ENCODE assay signal across 25 cellular contexts in the genomic region with DNA sequence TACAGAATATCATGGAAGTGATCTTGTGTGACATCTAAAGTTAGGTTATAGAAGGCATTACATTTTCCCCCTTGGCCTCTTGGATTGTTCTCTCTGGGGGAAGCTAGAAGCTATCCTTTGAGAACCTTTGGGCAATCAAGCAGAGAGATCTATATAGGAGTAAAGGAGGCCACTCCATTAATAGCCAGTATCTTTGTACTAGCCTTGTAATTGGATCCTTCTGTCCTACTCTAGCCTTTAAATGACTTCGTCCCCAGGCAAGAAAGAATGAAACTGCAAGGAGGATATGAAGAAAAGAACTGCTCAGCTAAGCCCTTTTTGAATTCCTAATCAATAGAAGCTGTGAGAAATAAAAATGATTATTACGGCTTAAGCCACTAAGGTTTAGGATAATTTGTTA.
"Had no signal": no experiment of that assay in that cellular context is flagged by ENCODE, and none has a peak within 500 bp of the region (broad histone marks: within the 10 kb centered on the region; RNA-seq: fewer than 3 reads in every experiment).

No MANE protein-coding gene starts in this region.

- H3K4me1 ChIP-seq: suprapubic skin, uterus had no signal

- H3K9me3 Mint-ChIP-seq: activated naive CD8-positive, alpha-beta T cell treated with anti-CD3 and anti-CD28 coated beads, Interleukin-2, amount 10 ng/mL, durations not matched to agents 7 days and 5 days; activated T-cell treated with anti-CD3 and anti-CD28 coated beads, Interleukin-2, amount 50 U/mL, for 24 hours; memory B cell; nephron; stimulated activated memory B cell treated with anti-CD40 and anti-IgM and Interleukin-4, amounts not matched to agents 10 μg/mL and 1 μg/mL and 100 μg/mL, for 72 hours had no signal

- H3K27me3 Mint-ChIP-seq: activated naive CD8-positive, alpha-beta T cell treated with anti-CD3 and anti-CD28 coated beads, Interleukin-2, amount 10 ng/mL, durations not matched to agents 7 days and 5 days; activated T-cell treated with anti-CD3 and anti-CD28 coated beads, Interleukin-2, amount 50 U/mL, for 24 hours; memory B cell; stimulated activated memory B cell treated with anti-CD40 and anti-IgM and Interleukin-4, amounts not matched to agents 10 μg/mL and 1 μg/mL and 100 μg/mL, for 72 hours had no signal

- H3K9me3 ChIP-seq: esophagus muscularis mucosa, gastrocnemius medialis, sigmoid colon, stomach, suprapubic skin, tibial nerve, uterus had no signal

- H3K36me3 ChIP-seq: esophagus muscularis mucosa, gastrocnemius medialis, sigmoid colon, stomach, suprapubic skin, tibial nerve, uterus had no signal

- H3K4me3 ChIP-seq: coronary artery, esophagus muscularis mucosa, gastrocnemius medialis, sigmoid colon, smooth muscle cell, stomach, suprapubic skin, tibial nerve, uterus had no signal

- H3K36me3 Mint-ChIP-seq: activated naive CD8-positive, alpha-beta T cell treated with anti-CD3 and anti-CD28 coated beads, Interleukin-2, amount 10 ng/mL, durations not matched to agents 7 days and 5 days; memory B cell; stimulated activated memory B cell treated with anti-CD40 and anti-IgM and Interleukin-4, amounts not matched to agents 10 μg/mL and 1 μg/mL and 100 μg/mL, for 72 hours had no signal

- H3K4me2 ChIP-seq: smooth muscle cell had no signal

- H3K4me1 Mint-ChIP-seq: activated naive CD8-positive, alpha-beta T cell treated with anti-CD3 and anti-CD28 coated beads, Interleukin-2, amount 10 ng/mL, durations not matched to agents 7 days and 5 days; memory B cell; stimulated activated memory B cell treated with anti-CD40 and anti-IgM and Interleukin-4, amounts not matched to agents 10 μg/mL and 1 μg/mL and 100 μg/mL, for 72 hours had no signal

- H3K4me3 Mint-ChIP-seq: activated naive CD8-positive, alpha-beta T cell treated with anti-CD3 and anti-CD28 coated beads, Interleukin-2, amount 10 ng/mL, durations not matched to agents 7 days and 5 days; activated T-cell treated with anti-CD3 and anti-CD28 coated beads, Interleukin-2, amount 50 U/mL, for 24 hours; memory B cell; nephron; stimulated activated memory B cell treated with anti-CD40 and anti-IgM and Interleukin-4, amounts not matched to agents 10 μg/mL and 1 μg/mL and 100 μg/mL, for 72 hours had no signal

- H3K27ac Mint-ChIP-seq: activated naive CD8-positive, alpha-beta T cell treated with anti-CD3 and anti-CD28 coated beads, Interleukin-2, amount 10 ng/mL, durations not matched to agents 7 days and 5 days; activated T-cell treated with anti-CD3 and anti-CD28 coated beads, Interleukin-2, amount 50 U/mL, for 24 hours; memory B cell; stimulated activated memory B cell treated with anti-CD40 and anti-IgM and Interleukin-4, amounts not matched to agents 10 μg/mL and 1 μg/mL and 100 μg/mL, for 72 hours had no signal

- ATAC-seq: gastrocnemius medialis; left cardiac atrium; stimulated activated memory B cell treated with anti-CD40 and anti-IgM and Interleukin-4, amounts not matched to agents 10 μg/mL and 1 μg/mL and 100 μg/mL, for 72 hours had no signal

- H3K27me3 ChIP-seq: esophagus muscularis mucosa, gastrocnemius medialis, sigmoid colon, stomach, suprapubic skin, tibial nerve, uterus had no signal

- H3K27ac ChIP-seq: coronary artery, esophagus muscularis mucosa, gastrocnemius medialis, sigmoid colon, stomach, suprapubic skin, tibial nerve, uterus had no signal

- DNase-seq: activated CD4-positive, alpha-beta T cell treated with anti-CD3 and anti-CD28 coated beads, Interleukin-2, amount 50 U/mL, for 4 hours; activated CD8-positive, alpha-beta memory T cell treated with anti-CD3 and anti-CD28 coated beads for 24 hours; activated CD8-positive, alpha-beta memory T cell treated with anti-CD3 and anti-CD28 coated beads, Interleukin-2, amount 50 U/mL, for 4 hours; activated naive CD4-positive, alpha-beta T cell treated with Interleukin-2 at 50 U/mL for 16 hours; activated naive CD8-positive, alpha-beta T cell treated with anti-CD3 and anti-CD28 coated beads, Interleukin-2, amount 10 ng/mL, durations not matched to agents 7 days and 5 days; activated T-cell treated with anti-CD3 and anti-CD28 coated beads, Interleukin-2, amount 50 U/mL, for 24 hours; amygdala; cerebellar nuclear complex; gastrocnemius medialis; head of caudate nucleus; islet precursor cell; left cardiac atrium; retina; sigmoid colon; stimulated activated CD4-positive, alpha-beta T cell treated with anti-CD3 and anti-CD28 coated beads, Interleukin-15, amount 100 ng/mL, for 24 hours; stomach; uterus had no signal
